In genomic region chr10:88157981-88158465, GRCh38 we compare ENCODE assay signal across 11 cellular contexts.
DNase-seq lines count a peak whose midpoint lies in the region; ATAC-seq, FAIRE-seq and TF ChIP-seq lines count a peak whose summit lies in the region.
"Had no signal": no experiment of that assay in that cellular context is flagged by ENCODE, and none has a peak within 500 bp of the region (broad histone marks: within the 10 kb centered on the region; RNA-seq: fewer than 3 reads in every experiment).

No MANE protein-coding gene starts in this region.

- intact Hi-C loops in aorta (cut with DNase I), result loop anchor here in 1 of 2 donors (10.0 kb wide), 1 partner anchor 103 kb away; no protein-coding TSS in a partner anchor
- intact Hi-C loops in activated naive CD4-positive, alpha-beta T cell treated with anti-CD3 and anti-CD28 coated beads for 36 hours (cut with micrococcal nuclease), result no loop called here

- 0 to 5% methylated on average over 2 of the region's 2 CpGs for WGBS in aorta, 2 donors

- H3K9me3 Mint-ChIP-seq in activated naive CD4-positive, alpha-beta T cell treated with anti-CD3 and anti-CD28 coated beads for 36 hours, result peaks cover 3% of the 10 kb centered on the region
- H3K9me3 Mint-ChIP-seq: memory B cell had no signal

- CTCF ChIA-PET in activated naive CD4-positive, alpha-beta T cell treated with anti-CD3 and anti-CD28 coated beads for 36 hours (lab: Charles Lee), result no interaction called here

- peaks cover 5 to 12% of the 10 kb centered on the region in 2 donors for H3K4me1 ChIP-seq in aorta (ENCODE audit: control insufficient read depth in 1 of 2, insufficient read depth in 2 of 2, low read length in 2 of 2)

- peak; percentile 83 for ATAC-seq in aorta (ENCODE audit: low FRiP score)
- no peak for ATAC-seq in GM18868 (IDR thresholded peaks at IDR 0.05; ENCODE audit: unreplicated experiment)
- no peak for ATAC-seq in GM18502 (IDR thresholded peaks at IDR 0.05; ENCODE audit: poor library complexity, unreplicated experiment)

- no peak overlapping the region for H3K27ac Mint-ChIP-seq in activated naive CD4-positive, alpha-beta T cell treated with anti-CD3 and anti-CD28 coated beads for 36 hours
- H3K27ac Mint-ChIP-seq: memory B cell had no signal

- no peak overlapping the region for H3K4me3 ChIP-seq in bronchial epithelial cell (ENCODE audit: low read depth, low read length)
- H3K4me3 ChIP-seq in aorta (ENCODE audit: low read length in 2 of 2), result no peak overlapping the region

- H3K36me3 ChIP-seq in bronchial epithelial cell (ENCODE audit: control insufficient read depth, insufficient read depth, low read length), result no peaks in the 10 kb centered on the region
- H3K36me3 ChIP-seq in aorta (ENCODE audit: control insufficient read depth in 1 of 2, insufficient read depth in 2 of 2, low read length in 1 of 2), result no peaks in the 10 kb centered on the region

- H3K27ac ChIP-seq in aorta (ENCODE audit: low read depth in 1 of 2, low read length in 2 of 2), result peak overlapping the region; percentile 64 to 82

- H3K4me3 Mint-ChIP-seq in activated naive CD4-positive, alpha-beta T cell treated with anti-CD3 and anti-CD28 coated beads for 36 hours, result no peak overlapping the region
- H3K4me3 Mint-ChIP-seq: memory B cell had no signal

- H3K4me1 Mint-ChIP-seq in activated naive CD4-positive, alpha-beta T cell treated with anti-CD3 and anti-CD28 coated beads for 36 hours (ENCODE audit: low read depth), result peaks cover 10% of the 10 kb centered on the region

- H3K27me3 Mint-ChIP-seq in activated naive CD4-positive, alpha-beta T cell treated with anti-CD3 and anti-CD28 coated beads for 36 hours (ENCODE audit: low read depth), result no peaks in the 10 kb centered on the region
- H3K27me3 Mint-ChIP-seq: memory B cell had no signal

- H3K9me3 ChIP-seq in aorta (ENCODE audit: control insufficient read depth, low read length), result no peaks in the 10 kb centered on the region

- no peaks in the 10 kb centered on the region for H3K36me3 Mint-ChIP-seq in activated naive CD4-positive, alpha-beta T cell treated with anti-CD3 and anti-CD28 coated beads for 36 hours (ENCODE audit: low read depth)
- H3K36me3 Mint-ChIP-seq: memory B cell had no signal

- no peak for FAIRE-seq in bronchial epithelial cell (lab: Jason Lieb, UNC)
- FAIRE-seq: A204.1 had no signal

- no peak for TF ChIP-seq CTCF in bronchial epithelial cell (IDR thresholded peaks at IDR 0.05; ENCODE audit: insufficient read depth, low read length, severe bottlenecking)

- DNase-seq in SIG-M5 treated with dmso at 0.1 percent for 504 hours (lab: John Stamatoyannopoulos, UW; ENCODE audit: unreplicated experiment) (peak; percentile 31), SIG-M5 (lab: John Stamatoyannopoulos, UW) (no peak), bronchial epithelial cell (ENCODE audit: low read depth) (peak; percentile 85), lung microvascular endothelial cell (ENCODE audit: low read depth in 2 of 2) (peak; percentile 6 to 82), aorta (no peak)
- DNase-seq in activated naive CD4-positive, alpha-beta T cell treated with anti-CD3 and anti-CD28 coated beads for 36 hours, result no peak
- DNase-seq: activated effector memory CD4-positive, alpha-beta T cell treated with anti-CD3 and anti-CD28 coated beads, Interleukin-2, amount 50 U/mL, for 16 hours had no signal

- no peaks in the 10 kb centered on the region for H3K27me3 ChIP-seq in bronchial epithelial cell (ENCODE audit: control insufficient read depth, insufficient read depth, low read length)
- H3K27me3 ChIP-seq in aorta (ENCODE audit: control insufficient read depth in 1 of 2, insufficient read depth in 2 of 2, low read length in 1 of 2), result no peaks in the 10 kb centered on the region

Comparison
In these comparisons a context has a peak if more than half of its experiments do, and no peak if none do; other contexts are left out.
1. DNase-seq: peak in SIG-M5 treated with dmso at 0.1 percent for 504 hours (single experiment), bronchial epithelial cell (single experiment) and lung microvascular endothelial cell (2 of 2); none in SIG-M5 (single experiment), aorta (0 of 2) and activated naive CD4-positive, alpha-beta T cell treated with anti-CD3 and anti-CD28 coated beads for 36 hours (single experiment).